20 cellular contexts compared by ENCODE assay signal in genomic region chr2:239967244-239968036, GRCh38. TPM values are rescaled to one million over a fixed set of nuclear protein-coding genes. Genes with fewer than 3 reads are reported as not detected.
DNase-seq lines count a peak whose midpoint lies in the region; ATAC-seq, FAIRE-seq and TF ChIP-seq lines count a peak whose summit lies in the region.
"Had no signal": no experiment of that assay in that cellular context is flagged by ENCODE, and none has a peak within 500 bp of the region (broad histone marks: within the 10 kb centered on the region; RNA-seq: fewer than 3 reads in every experiment).

No MANE protein-coding gene starts in this region.

- H3K4me2 ChIP-seq in keratinocyte (ENCODE audit: control insufficient read depth, extremely low read depth, insufficient read depth, low read depth, low read length) = peak overlapping the region; percentile 80
- H3K4me2 ChIP-seq: BLaER1 had no signal

- H3K36me3 ChIP-seq in adrenal gland (replicated peaks in 1 of 2) = peaks cover 0 to 18% of the 10 kb centered on the region in 2 donors
- peaks cover 17 to 19% of the 10 kb centered on the region in 2 experiments for H3K36me3 ChIP-seq in keratinocyte (ENCODE audit: control insufficient read depth in 2 of 2, extremely low read depth in 1 of 2, insufficient read depth in 2 of 2, low read length in 2 of 2)
- H3K36me3 ChIP-seq in suprapubic skin = peaks cover 51% of the 10 kb centered on the region
- H3K36me3 ChIP-seq in upper lobe of left lung = peaks cover 18 to 78% (median 47%) of the 10 kb centered on the region in 4 donors

- H3K79me2 ChIP-seq in keratinocyte (ENCODE audit: control insufficient read depth, insufficient read depth, low read length) = no peaks in the 10 kb centered on the region

- H3K4me1 ChIP-seq in adrenal gland (replicated peaks in 1 of 2) (no peaks in the 10 kb centered on the region), keratinocyte (ENCODE audit: control insufficient read depth, extremely low read depth, insufficient read depth, low read length) (peaks cover 19% of the 10 kb centered on the region), suprapubic skin (peaks cover 21% of the 10 kb centered on the region), upper lobe of left lung (no peaks in the 10 kb centered on the region)
- H3K4me1 ChIP-seq: Caco-2, SJSA1 had no signal

- no peak for ATAC-seq in HG03469 (IDR thresholded peaks at IDR 0.05; ENCODE audit: unreplicated experiment)
- ATAC-seq in upper lobe of left lung (ENCODE audit: low FRiP score in 2 of 2) = no peak
- ATAC-seq in HG03097 (IDR thresholded peaks at IDR 0.05; ENCODE audit: low FRiP score, unreplicated experiment) = no peak
- ATAC-seq: Panc1 had no signal

- H3K27ac ChIP-seq in RWPE1 (peak overlapping the region; percentile 92), adrenal gland (peak overlapping the region in 1 of 5 donors; percentile 40), keratinocyte (ENCODE audit: control insufficient read depth, insufficient read depth, low read length) (peak overlapping the region; percentile 83), suprapubic skin (peak overlapping the region; percentile 3), upper lobe of left lung (no peak overlapping the region)
- H3K27ac ChIP-seq: BLaER1, SJSA1 had no signal

- TF ChIP-seq CTCF in RWPE1 (conservative IDR thresholded peaks at IDR 0.05; ENCODE audit: low read depth) = no peak
- no peak for TF ChIP-seq CTCF in adrenal gland (IDR thresholded peaks at IDR 0.05)
- TF ChIP-seq CTCF in keratinocyte (optimal IDR thresholded peaks at IDR 0.05 in 1 of 3, IDR thresholded peaks at IDR 0.05 in 1 of 3, conservative IDR thresholded peaks at IDR 0.05 in 1 of 3; ENCODE audit: extremely low read depth in 1 of 3, insufficient read depth in 2 of 3, low read length in 3 of 3) = no peak
- TF ChIP-seq CTCF in suprapubic skin (IDR thresholded peaks at IDR 0.05) = no peak
- TF ChIP-seq CTCF in upper lobe of left lung (IDR thresholded peaks at IDR 0.05) = no peak

- DNase-seq in RWPE1 (ENCODE audit: low spot score) (no peak), adrenal gland (peak; percentile 50 to 78 (median 59)), keratinocyte (ENCODE audit: low read depth, low spot score) (no peak), suprapubic skin (ENCODE audit: low spot score in 2 of 2) (no peak), upper lobe of left lung (no peak)
- DNase-seq: Caco-2; CD4-positive, alpha-beta T cell; Kasumi-1; NCI-H1694; NCI-H2081 treated with DMSO at 0.1 percent for 48 hours; NCI-H2171 treated with DMSO at 0.1 percent for 48 hours; NCI-H524 treated with DMSO at 0.1 percent for 48 hours; NCI-H82 had no signal

- no peak overlapping the region for H2AFZ ChIP-seq in keratinocyte (ENCODE audit: control insufficient read depth, low read length)

- TF ChIP-seq EP300 in suprapubic skin (IDR thresholded peaks at IDR 0.05) (no peak), upper lobe of left lung (IDR thresholded peaks at IDR 0.05) (no peak)

- intact Hi-C loops in adrenal gland (cut with DNase I) = no loop called here

- H3K9me3 ChIP-seq in adrenal gland (replicated peaks in 1 of 3) = peaks cover 0 to 13% (median 0%) of the 10 kb centered on the region in 3 donors
- H3K9me3 ChIP-seq in keratinocyte (ENCODE audit: control insufficient read depth, low read depth, low read length) = no peaks in the 10 kb centered on the region
- peaks cover 20% of the 10 kb centered on the region for H3K9me3 ChIP-seq in suprapubic skin
- H3K9me3 ChIP-seq in upper lobe of left lung = peaks cover 5 to 21% (median 16%) of the 10 kb centered on the region in 4 donors
- H3K9me3 ChIP-seq: Caco-2 had no signal

- POLR2A ChIA-PET in RWPE1 (lab: Yijun Ruan, JAX; ENCODE audit: low non-redundant PET) = no interaction called here

- no peaks in the 10 kb centered on the region for H4K20me1 ChIP-seq in keratinocyte (ENCODE audit: control insufficient read depth, extremely low read depth, insufficient read depth, low read length)
- H4K20me1 ChIP-seq: BLaER1 had no signal

- dilution Hi-C loops in keratinocyte (cut with MboI; ENCODE audit: extremely low pct_ligation_motif_present, low sequenced_read_pairs) = no loop called here

- CTCF ChIA-PET in RWPE1 (lab: Yijun Ruan, JAX) = interaction anchor here (0.7 kb wide), 1 partner anchor 74 kb away, joined by 5 read pairs; no protein-coding TSS in a partner anchor

- no peak overlapping the region for H3K4me3 ChIP-seq in adrenal gland
- H3K4me3 ChIP-seq in keratinocyte (ENCODE audit: control insufficient read depth in 2 of 3, extremely low read depth in 1 of 3, insufficient read depth in 2 of 3, low read depth in 1 of 3, low read length in 3 of 3) = no peak overlapping the region
- H3K4me3 ChIP-seq in suprapubic skin = no peak overlapping the region
- no peak overlapping the region for H3K4me3 ChIP-seq in upper lobe of left lung
- H3K4me3 ChIP-seq: BLaER1, SJSA1 had no signal

- FAIRE-seq in keratinocyte (lab: Jason Lieb, UNC) = no peak
- FAIRE-seq: G401.6, GM18507 had no signal

- no peak for TF ChIP-seq POLR2A in adrenal gland (IDR thresholded peaks at IDR 0.05)
- TF ChIP-seq POLR2A in suprapubic skin (IDR thresholded peaks at IDR 0.05) = no peak
- TF ChIP-seq POLR2A in upper lobe of left lung (IDR thresholded peaks at IDR 0.05) = no peak

- H3K9me1 ChIP-seq in keratinocyte (ENCODE audit: control insufficient read depth, extremely low read depth, insufficient read depth, low read length) = no peaks in the 10 kb centered on the region

- H3K27me3 ChIP-seq in adrenal gland (no peaks in the 10 kb centered on the region), keratinocyte (ENCODE audit: control insufficient read depth, extremely low read depth, insufficient read depth, low read length) (no peaks in the 10 kb centered on the region), suprapubic skin (no peaks in the 10 kb centered on the region), upper lobe of left lung (no peaks in the 10 kb centered on the region)
- H3K27me3 ChIP-seq: BLaER1, SJSA1 had no signal

- 76 to 86% (median 84%) methylated on average over 17 to 18 of the region's 18 CpGs for WGBS in adrenal gland, 4 donors
- WGBS in suprapubic skin = 90% methylated on average over 18 of the region's 18 CpGs
- WGBS in upper lobe of left lung, 2 donors = 93 to 95% methylated on average over 12 to 18 of the region's 18 CpGs

- H3K9ac ChIP-seq in keratinocyte (ENCODE audit: control insufficient read depth, extremely low read depth, insufficient read depth, low read length) = no peak overlapping the region
- H3K9ac ChIP-seq: BLaER1 had no signal

RNA-seq across cellular contexts. Expression of gene NDUFA10, which starts 57.7 kb away (rescaled TPM):
- total RNA-seq in adrenal gland (100 to 1,000 TPM; 170 to 282 (median 181) TPM), suprapubic skin (100 to 1,000 TPM in 3 of 4 donors, 10 to 100 TPM in 1; 95.2 to 179 (median 165) TPM), upper lobe of left lung (100 to 1,000 TPM in 2 of 6 donors, 10 to 100 TPM in 4; 40.2 to 129 (median 83.3) TPM)
- polyA plus RNA-seq in adrenal gland (100 to 1,000 TPM; 106 to 191 (median 121) TPM), keratinocyte (114 to 129 TPM (median 127 TPM) in 3 replicates)
- 220 TPM for polyA plus RNA-seq in keratinocyte (2011; ENCODE audit: low read depth)
- 101 and 107 TPM in 2 replicates for polyA plus RNA-seq in keratinocyte (2011; cell fraction: cytosol; rRNA removed)
- polyA plus RNA-seq in keratinocyte (2011; cell fraction: nucleus; rRNA removed) = 112 and 117 TPM in 2 replicates
- polyA plus RNA-seq in keratinocyte (2012; ENCODE audit: low replicate concordance) = 101 and 114 TPM in 2 replicates
- 84.8 to 119 TPM (median 109 TPM) in 3 replicates for polyA minus RNA-seq in keratinocyte
- polyA minus RNA-seq in keratinocyte (2011; cell fraction: cytosol; rRNA and poly(A)+ RNA removed) = 62.2 TPM
- 24.8 and 48.1 TPM in 2 replicates for polyA minus RNA-seq in keratinocyte (2011; cell fraction: nucleus; rRNA and poly(A)+ RNA removed)

Comparison
In these comparisons a context has a peak if more than half of its experiments do, and no peak if none do; other contexts are left out.
1. DNase-seq: peak in adrenal gland (7 of 7); none in RWPE1 (single experiment), keratinocyte (single experiment), suprapubic skin (0 of 2) and upper lobe of left lung (0 of 2).
2. H3K27ac ChIP-seq: peak in RWPE1 (single experiment), keratinocyte (single experiment) and suprapubic skin (single experiment); none in upper lobe of left lung (0 of 4).